In genomic region chr20:46351357-46352058, GRCh38 we compare ENCODE assay signal across 12 cellular contexts. TPM values are rescaled to one million over a fixed set of nuclear protein-coding genes. Genes with fewer than 3 reads are reported as not detected.
DNase-seq lines count a peak whose midpoint lies in the region; ATAC-seq, FAIRE-seq and TF ChIP-seq lines count a peak whose summit lies in the region.
"Had no signal": no experiment of that assay in that cellular context is flagged by ENCODE, and none has a peak within 500 bp of the region (broad histone marks: within the 10 kb centered on the region; RNA-seq: fewer than 3 reads in every experiment).

No MANE protein-coding gene starts in this region.

- no peak overlapping the region for H3K4me3 ChIP-seq in WERI-Rb-1 (ENCODE audit: low read depth, low read length)
- H3K4me3 ChIP-seq in gastrocnemius medialis, result no peak overlapping the region
- H3K4me3 ChIP-seq: ovary, SK-N-MC had no signal

- H3K27me3 Mint-ChIP-seq in memory B cell, result no peaks in the 10 kb centered on the region

- peak overlapping the region; percentile 73 for H3K27ac Mint-ChIP-seq in memory B cell

- intact Hi-C loops in gastrocnemius medialis (cut with DNase I; ENCODE audit: low total_unique reads), result no loop called here

- H3K36me3 ChIP-seq in WERI-Rb-1 (no peaks in the 10 kb centered on the region; the same call in none of the 2 replicates), gastrocnemius medialis (peaks cover 0 to 28% of the 10 kb centered on the region in 2 donors)
- H3K36me3 ChIP-seq: ovary had no signal

- peaks cover 4 to 5% of the 10 kb centered on the region in 2 donors for H3K4me1 ChIP-seq in gastrocnemius medialis

- no peaks in the 10 kb centered on the region for H3K27me3 ChIP-seq in WERI-Rb-1 (ENCODE audit: insufficient read depth, low read depth, severe bottlenecking)
- no peaks in the 10 kb centered on the region for H3K27me3 ChIP-seq in gastrocnemius medialis
- H3K27me3 ChIP-seq: ovary had no signal

- H3K4me3 Mint-ChIP-seq in memory B cell, result no peak overlapping the region

- H3K9me3 ChIP-seq in WERI-Rb-1 (ENCODE audit: severe bottlenecking) (no peaks in the 10 kb centered on the region), gastrocnemius medialis (no peaks in the 10 kb centered on the region)
- H3K9me3 ChIP-seq: ovary had no signal

- no peaks in the 10 kb centered on the region for H3K9me3 Mint-ChIP-seq in memory B cell
- H3K9me3 Mint-ChIP-seq: activated T-cell treated with anti-CD3 and anti-CD28 coated beads, Interleukin-2, amount 50 U/mL, for 72 hours had no signal

- TF ChIP-seq POLR2A in H54 (IDR thresholded peaks at IDR 0.05; ENCODE audit: low read depth, low read length) (no peak), gastrocnemius medialis (IDR thresholded peaks at IDR 0.05) (no peak)

- DNase-seq in CD1c-positive myeloid dendritic cell (ENCODE audit: extremely low spot score) (peak; percentile 65), H54 (ENCODE audit: insufficient read length, low spot score) (peak; percentile 38), WERI-Rb-1 (peak; percentile 46), memory B cell (ENCODE audit: low spot score in 2 of 2) (no peak), gastrocnemius medialis (no peak), NCI-H2081 (lab: John Stamatoyannopoulos, UW) (no peak), NCI-H2029 treated with DMSO at 0.1 percent for 48 hours (lab: John Stamatoyannopoulos, UW) (no peak)
- DNase-seq in activated CD4-positive, alpha-beta T cell treated with anti-CD3 and anti-CD28 coated beads for 48 hours, result no peak
- DNase-seq: activated T-cell treated with anti-CD3 and anti-CD28 coated beads, Interleukin-2, amount 50 U/mL, for 72 hours; Calu3; ovary had no signal

- TF ChIP-seq CTCF in WERI-Rb-1 (IDR thresholded peaks at IDR 0.05; ENCODE audit: low read depth, low read length), result no peak
- TF ChIP-seq CTCF in gastrocnemius medialis (IDR thresholded peaks at IDR 0.05 in 4 of 5, conservative IDR thresholded peaks at IDR 0.05 in 1 of 5), result no peak

- FAIRE-seq in H54 (lab: Jason Lieb, UNC), result no peak

- H3K36me3 Mint-ChIP-seq in memory B cell, result peaks cover 6% of the 10 kb centered on the region

- ATAC-seq in memory B cell (ENCODE audit: low read depth) (no peak), gastrocnemius medialis (no peak)
- ATAC-seq: activated T-cell treated with anti-CD3 and anti-CD28 coated beads, Interleukin-2, amount 50 U/mL, for 72 hours had no signal

- H3K4me1 Mint-ChIP-seq in memory B cell, result peaks cover 19% of the 10 kb centered on the region

- in situ Hi-C loops in gastrocnemius medialis (cut with MboI; ENCODE audit: low sequenced_read_pairs in 4 of 4), result loop anchor here in 1 of 4 donors (10.0 kb wide), 1 partner anchor 227 kb away; no protein-coding TSS in a partner anchor

- H3K27ac ChIP-seq in WERI-Rb-1 (peak overlapping the region; percentile 71), gastrocnemius medialis (no peak overlapping the region)
- H3K27ac ChIP-seq: ovary, SK-N-MC had no signal

RNA-seq across cellular contexts. Expression of gene CDH22, which starts 43.2 kb away (rescaled TPM):
- total RNA-seq in gastrocnemius medialis, result 1 to 10 TPM in 1 of 4 donors, under 1 TPM in 3; 0.26 to 1.2 (median 0.35) TPM
- total RNA-seq: activated T-cell treated with anti-CD3 and anti-CD28 coated beads, Interleukin-2, amount 50 U/mL, for 72 hours; Calu3 had no signal

RNA-seq across cellular contexts. Expression of gene ELMO2, which starts 54.9 kb away (rescaled TPM):
- 10 to 100 TPM; 47.6 to 67.5 (median 53.6) TPM for total RNA-seq in gastrocnemius medialis

Comparison
In these comparisons a context has a peak if more than half of its experiments do, and no peak if none do; other contexts are left out.
1. DNase-seq: peak in CD1c-positive myeloid dendritic cell (single experiment), H54 (single experiment) and WERI-Rb-1 (single experiment); none in memory B cell (0 of 2), gastrocnemius medialis (0 of 2), activated CD4-positive, alpha-beta T cell treated with anti-CD3 and anti-CD28 coated beads for 48 hours (single experiment), NCI-H2081 (0 of 2) and NCI-H2029 treated with DMSO at 0.1 percent for 48 hours (single experiment).